ENCODE assay signal across 13 cellular contexts in the genomic region with DNA sequence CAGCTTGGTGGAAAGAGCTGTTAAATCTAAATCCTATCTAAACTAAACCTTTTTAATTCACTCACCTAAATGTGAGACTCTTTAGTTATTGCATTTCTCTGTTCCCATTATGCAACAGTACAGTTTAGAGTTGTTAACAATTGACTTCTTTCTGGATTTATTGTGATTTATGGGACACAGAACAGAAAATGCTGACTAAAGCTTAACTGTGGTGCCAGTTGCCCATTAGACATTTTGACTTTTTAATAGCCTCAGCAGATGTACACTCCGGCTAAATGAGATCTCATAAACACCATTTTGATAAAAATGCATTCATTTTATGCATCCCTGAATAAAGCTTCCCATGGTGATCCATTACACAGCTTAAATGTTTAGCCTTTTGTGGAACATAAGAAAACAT.
DNase-seq lines count a peak whose midpoint lies in the region; ATAC-seq, FAIRE-seq and TF ChIP-seq lines count a peak whose summit lies in the region.
"Had no signal": no experiment of that assay in that cellular context is flagged by ENCODE, and none has a peak within 500 bp of the region (broad histone marks: within the 10 kb centered on the region; RNA-seq: fewer than 3 reads in every experiment).

No MANE protein-coding gene starts in this region.

- no peaks in the 10 kb centered on the region for H3K79me1 ChIP-seq in IMR-90 (ENCODE audit: low read depth in 1 of 2, low read length in 2 of 2)

- no peak for TF ChIP-seq POLR2A in IMR-90 (IDR thresholded peaks at IDR 0.05; ENCODE audit: low read depth, low read length)

- H3K36me3 Mint-ChIP-seq in natural killer cell treated with Interleukin-12 subunit alpha and Interleukin-12 subunit beta and Interleukin-15 and Interleukin-18, amount 100 ng/mL, for 72 hours, result no peaks in the 10 kb centered on the region
- H3K36me3 Mint-ChIP-seq: CD4-positive, alpha-beta memory T cell had no signal

- H3K14ac ChIP-seq in IMR-90 (replicated peaks; ENCODE audit: low read depth, low read length), result no peak overlapping the region

- no peaks in the 10 kb centered on the region for H3K9me3 ChIP-seq in IMR-90 (ENCODE audit: control insufficient read depth, insufficient read depth, low read length)
- H3K9me3 ChIP-seq in SK-N-MC (ENCODE audit: low read depth, low read length), result no peaks in the 10 kb centered on the region
- H3K9me3 ChIP-seq in kidney (ENCODE audit: control insufficient read depth in 1 of 2, low read length in 2 of 2), result no peaks in the 10 kb centered on the region
- H3K9me3 ChIP-seq: BE2C had no signal

- H2BK20ac ChIP-seq in IMR-90 (ENCODE audit: low read depth, low read length), result no peak overlapping the region

- no peak for FAIRE-seq in kidney (lab: Jason Lieb, UNC)
- FAIRE-seq: A204.1 had no signal

- H2AK5ac ChIP-seq in IMR-90 (ENCODE audit: low read depth, low read length), result no peak overlapping the region

- dilution Hi-C loops in IMR-90 (cut with HindIII; ENCODE audit: low sequenced_read_pairs, unreplicated experiment), result no loop called here

- no peak overlapping the region for H2BK5ac ChIP-seq in IMR-90 (ENCODE audit: low read depth, low read length, poor library complexity, severe bottlenecking)

- H4K20me1 ChIP-seq in IMR-90 (ENCODE audit: insufficient read depth, low read length), result no peaks in the 10 kb centered on the region

- no peak overlapping the region for H3K23ac ChIP-seq in IMR-90 (ENCODE audit: low read depth, low read length)

- no peak overlapping the region for H2AFZ ChIP-seq in IMR-90 (replicated peaks; ENCODE audit: low read length, poor library complexity)

- in situ Hi-C loops in IMR-90 (cut with MboI; ENCODE audit: low sequenced_read_pairs), result no loop called here

- H3K36me3 ChIP-seq in IMR-90 (ENCODE audit: control insufficient read depth, insufficient read depth, low read length) (no peaks in the 10 kb centered on the region), SK-N-MC (ENCODE audit: insufficient read depth, low read length) (no peaks in the 10 kb centered on the region), kidney (ENCODE audit: control insufficient read depth in 1 of 2, insufficient read depth in 2 of 2, low read length in 2 of 2) (no peaks in the 10 kb centered on the region)
- H3K36me3 ChIP-seq: BE2C had no signal

- no peak for TF ChIP-seq CTCF in IMR-90 (conservative IDR thresholded peaks at IDR 0.05; ENCODE audit: low read depth, low read length)
- no peak for TF ChIP-seq CTCF in kidney (IDR thresholded peaks at IDR 0.05; ENCODE audit: borderline replicate concordance, extremely low read depth, insufficient read depth)

- no peak overlapping the region for H2AK9ac ChIP-seq in IMR-90 (replicated peaks; ENCODE audit: low read depth, low read length, poor library complexity)

- H3K18ac ChIP-seq in IMR-90 (ENCODE audit: low read depth, low read length), result no peak overlapping the region

- intact Hi-C loops in IMR-90 (cut with micrococcal nuclease), result no loop called here
- intact Hi-C loops in kidney (cut with DNase I), result no loop called here

- H3K4me3 Mint-ChIP-seq in natural killer cell treated with Interleukin-12 subunit alpha and Interleukin-12 subunit beta and Interleukin-15 and Interleukin-18, amount 100 ng/mL, for 72 hours, result no peak overlapping the region
- H3K4me3 Mint-ChIP-seq: CD4-positive, alpha-beta memory T cell had no signal

- H3K9ac ChIP-seq in IMR-90 (ENCODE audit: low read depth, low read length), result no peak overlapping the region
- H3K9ac ChIP-seq in SK-N-MC (ENCODE audit: insufficient read length), result no peak overlapping the region
- no peak overlapping the region for H3K9ac ChIP-seq in kidney (ENCODE audit: low read length in 2 of 2)

- no peaks in the 10 kb centered on the region for H3K9me1 ChIP-seq in IMR-90 (ENCODE audit: insufficient read depth, low read length)

- ATAC-seq in IMR-90 (ENCODE audit: low read depth), result no peak
- no peak for ATAC-seq in natural killer cell treated with Interleukin-12 subunit alpha and Interleukin-12 subunit beta and Interleukin-15 and Interleukin-18, amount 100 ng/mL, for 72 hours

- H3K4me3 ChIP-seq in IMR-90 (ENCODE audit: insufficient read depth, low read depth, low read length) (no peak overlapping the region), SK-N-MC (peak overlapping the region; percentile 17), kidney (ENCODE audit: low read length in 2 of 2) (no peak overlapping the region)

- no peak overlapping the region for H2BK15ac ChIP-seq in IMR-90 (ENCODE audit: low read depth, low read length)

- WGBS in IMR-90 (ENCODE audit: extremely low coverage in 2 of 2, insufficient read length in 1 of 2), 2 experiments, result no CpG with 5 or more reads among the region's 1 CpG

- no peak for TF ChIP-seq RAD21 in IMR-90 (IDR thresholded peaks at IDR 0.05; ENCODE audit: low read length)

- H3K27ac Mint-ChIP-seq in natural killer cell treated with Interleukin-12 subunit alpha and Interleukin-12 subunit beta and Interleukin-15 and Interleukin-18, amount 100 ng/mL, for 72 hours, result no peak overlapping the region
- H3K27ac Mint-ChIP-seq: CD4-positive, alpha-beta memory T cell had no signal

- H4K8ac ChIP-seq in IMR-90 (ENCODE audit: low read depth in 2 of 2, low read length in 2 of 2), result no peak overlapping the region

- H3K27ac ChIP-seq in IMR-90 (ENCODE audit: insufficient read depth, low read length) (no peak overlapping the region), SK-N-MC (peak overlapping the region; percentile 68; the same call in 1 of the 2 replicates), kidney (ENCODE audit: low read depth in 2 of 2, low read length in 2 of 2) (no peak overlapping the region)
- H3K27ac ChIP-seq: C4-2B had no signal

- H2BK120ac ChIP-seq in IMR-90 (ENCODE audit: low read depth, low read length), result no peak overlapping the region

- no TSS peak for BruUV-seq in IMR-90 (replicated peaks; lab: Mats Ljungman, UMichigan)

- no peaks in the 10 kb centered on the region for H3K4me1 Mint-ChIP-seq in natural killer cell treated with Interleukin-12 subunit alpha and Interleukin-12 subunit beta and Interleukin-15 and Interleukin-18, amount 100 ng/mL, for 72 hours (ENCODE audit: low read depth in 2 of 2)
- H3K4me1 Mint-ChIP-seq: CD4-positive, alpha-beta memory T cell had no signal

- no peak overlapping the region for H4K5ac ChIP-seq in IMR-90 (ENCODE audit: low read depth, low read length)

- no peaks in the 10 kb centered on the region for H3K27me3 Mint-ChIP-seq in natural killer cell treated with Interleukin-12 subunit alpha and Interleukin-12 subunit beta and Interleukin-15 and Interleukin-18, amount 100 ng/mL, for 72 hours
- H3K27me3 Mint-ChIP-seq: CD4-positive, alpha-beta memory T cell had no signal

- CTCF ChIA-PET in IMR-90 (lab: Yijun Ruan, JAX), result no interaction called here

- H3K4me1 ChIP-seq in IMR-90 (ENCODE audit: control insufficient read depth, insufficient read depth, low read length) (no peaks in the 10 kb centered on the region), kidney (ENCODE audit: control insufficient read depth in 1 of 2, insufficient read depth in 1 of 2, low read depth in 1 of 2, low read length in 2 of 2) (peaks cover 0 to 6% of the 10 kb centered on the region in 2 donors)
- H3K4me1 ChIP-seq: BE2C had no signal

- DNase-seq in DMS 273 (lab: John Stamatoyannopoulos, UW; ENCODE audit: unreplicated experiment), result peak; percentile 29
- no peak for DNase-seq in IMR-90
- no peak for DNase-seq in SK-N-MC (ENCODE audit: low read depth, low spot score)
- peak; percentile 43 for DNase-seq in left kidney (ENCODE audit: low read depth, low spot score)
- no peak for DNase-seq in natural killer cell treated with Interleukin-12 subunit alpha and Interleukin-12 subunit beta and Interleukin-15 and Interleukin-18, amount 100 ng/mL, for 72 hours (ENCODE audit: low spot score)
- no peak for DNase-seq in NCI-H1092 treated with DMSO at 0.1 percent for 48 hours (lab: John Stamatoyannopoulos, UW)
- no peak for DNase-seq in kidney
- DNase-seq in GDM1 (lab: John Stamatoyannopoulos, UW), result no peak
- DNase-seq: BE2C; CD4-positive, alpha-beta memory T cell; H7 had no signal

- H4K91ac ChIP-seq in IMR-90 (ENCODE audit: insufficient read depth, low read depth, low read length), result no peak overlapping the region

- H3K4ac ChIP-seq in IMR-90 (ENCODE audit: low read depth, low read length), result no peak overlapping the region

- no peaks in the 10 kb centered on the region for H3K9me3 Mint-ChIP-seq in natural killer cell treated with Interleukin-12 subunit alpha and Interleukin-12 subunit beta and Interleukin-15 and Interleukin-18, amount 100 ng/mL, for 72 hours
- H3K9me3 Mint-ChIP-seq: CD4-positive, alpha-beta memory T cell had no signal

- POLR2A ChIA-PET in IMR-90 (lab: Charles Lee; ENCODE audit: unreplicated experiment), result no interaction called here

- no peak overlapping the region for H3K56ac ChIP-seq in IMR-90 (ENCODE audit: extremely low read depth, insufficient read depth, low read length)

- no peak overlapping the region for H3K4me2 ChIP-seq in IMR-90 (ENCODE audit: low read depth, low read length)

- H3K27me3 ChIP-seq in IMR-90 (ENCODE audit: control insufficient read depth, insufficient read depth, low read length), result no peaks in the 10 kb centered on the region
- H3K27me3 ChIP-seq: BE2C had no signal

TF ChIP-seq in IMR-90, 13 proteins besides CTCF, POLR2A, EP300 and RAD21:
- TF ChIP-seq BHLHE40 (IDR thresholded peaks at IDR 0.05; ENCODE audit: low read depth, low read length) (no peak), RCOR1 (IDR thresholded peaks at IDR 0.05; ENCODE audit: insufficient replicate concordance, low read length) (no peak), MAFK (IDR thresholded peaks at IDR 0.05; ENCODE audit: low read depth, low read length) (peak; percentile 90)

Comparison
In these comparisons a context has a peak if more than half of its experiments do, and no peak if none do; other contexts are left out.
1. DNase-seq: peak in DMS 273 (single experiment) and left kidney (single experiment); none in IMR-90 (single experiment), SK-N-MC (single experiment), natural killer cell treated with Interleukin-12 subunit alpha and Interleukin-12 subunit beta and Interleukin-15 and Interleukin-18, amount 100 ng/mL, for 72 hours (single experiment), NCI-H1092 treated with DMSO at 0.1 percent for 48 hours (single experiment), kidney (single experiment) and GDM1 (single experiment).